In the genomic region with DNA sequence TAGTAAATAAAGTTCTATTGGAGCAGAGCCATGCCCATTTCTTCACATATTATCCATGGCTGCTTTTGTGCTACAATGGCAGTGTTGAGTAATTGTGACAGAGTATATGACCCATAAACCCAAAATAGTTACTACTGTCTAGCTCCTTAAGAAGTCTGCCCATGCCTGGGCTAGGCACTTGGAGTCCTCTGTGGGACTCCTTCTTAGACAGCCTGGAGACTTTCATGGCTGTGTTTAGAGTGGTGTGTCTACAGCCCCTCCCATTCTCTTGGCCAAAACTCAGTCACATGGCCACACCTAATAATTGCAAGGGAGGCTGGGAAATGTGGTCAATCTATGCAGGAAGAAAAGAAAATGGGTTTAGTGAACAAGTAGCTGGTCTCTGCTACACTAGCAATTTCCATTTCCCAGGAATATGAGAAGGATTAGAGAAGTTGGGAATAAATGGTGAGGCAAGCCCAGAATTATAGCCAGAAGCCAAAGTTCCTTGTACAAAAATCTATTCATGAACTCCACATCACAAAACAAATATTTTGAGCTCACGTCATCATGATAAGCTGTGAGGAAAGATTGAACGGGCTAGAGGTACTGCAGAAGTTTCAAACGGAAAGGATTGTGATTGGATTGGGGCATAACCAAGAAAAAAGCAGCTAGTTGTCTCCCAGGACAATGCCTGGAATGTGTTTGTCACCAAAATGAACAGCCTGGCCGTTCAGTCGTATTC, we compare ENCODE assay signal across 25 cellular contexts.
DNase-seq lines count a peak whose midpoint lies in the region; ATAC-seq and TF ChIP-seq lines count a peak whose summit lies in the region.
"Had no signal": no experiment of that assay in that cellular context is flagged by ENCODE, and none has a peak within 500 bp of the region (broad histone marks: within the 10 kb centered on the region; RNA-seq: fewer than 3 reads in every experiment).

No MANE protein-coding gene starts in this region.

- H3K4me1 ChIP-seq in right atrium auricular region (peaks cover 0 to 26% of the 10 kb centered on the region in 2 donors), psoas muscle (peaks cover 24% of the 10 kb centered on the region), aorta (ENCODE audit: control insufficient read depth in 1 of 2, insufficient read depth in 2 of 2, low read length in 2 of 2) (peaks cover 10 to 14% of the 10 kb centered on the region in 2 donors), tibial nerve (peaks cover 0 to 5% (median 0%) of the 10 kb centered on the region in 4 donors)
- H3K4me1 ChIP-seq: HAP-1 had no signal

- WGBS in psoas muscle, 3 donors: 57 to 59% (median 58%) methylated on average over 5 of the region's 5 CpGs
- whole genome bisulfite sequencing in aorta, 2 donors: 1 to 8% methylated on average over 5 of the region's 5 CpGs
- WGBS in tibial nerve, 2 donors: 38 to 55% methylated on average over 5 of the region's 5 CpGs

- DNase-seq in Right ventricle myocardium inferior (ENCODE audit: missing footprints) (no peak), cardiac septum (ENCODE audit: low spot score) (no peak), right atrium auricular region (ENCODE audit: low spot score) (no peak), psoas muscle (peak in 1 of 2 donors; percentile 49), aorta (no peak), tibial nerve (ENCODE audit: low spot score in 2 of 2) (no peak), posterior cingulate gyrus (no peak)
- DNase-seq: 8988T; activated CD4-positive, alpha-beta T cell treated with anti-CD3 and anti-CD28 coated beads, Interleukin-2, amount 10 ng/mL, durations not matched to agents 24 days and 14 days; activated CD8-positive, alpha-beta memory T cell treated with anti-CD3 and anti-CD28 coated beads for 24 hours; activated T-cell treated with anti-CD3 and anti-CD28 coated beads for 4 hours; amniotic stem cell; Caco-2; cortex of kidney; effector memory CD4-positive, alpha-beta T cell; NCI-H1092 treated with DMSO at 0.1 percent for 48 hours; NCI-H1694 treated with DMSO at 0.1 percent for 48 hours; NCI-H446 treated with DMSO at 0.1 percent for 48 hours; NCI-H82; substantia nigra; T1000 had no signal

- intact Hi-C loops in Right ventricle myocardium inferior (cut with DNase I): no loop called here
- intact Hi-C loops in cardiac septum (cut with DNase I): loop anchor here (5.0 kb wide), 1 partner anchor 241 kb away; no protein-coding TSS in a partner anchor
- intact Hi-C loops in psoas muscle (cut with DNase I): loop anchor here in 1 of 2 donors (5.0 kb wide), 2 partner anchors 36 to 76 kb away; no protein-coding TSS in a partner anchor
- intact Hi-C loops in aorta (cut with DNase I): loop anchor here in 1 of 2 donors (1.0 to 10.0 kb wide), 2 partner anchors 21 to 89 kb away; no protein-coding TSS in a partner anchor
- intact Hi-C loops in posterior cingulate gyrus (cut with DNase I): no loop called here

- ATAC-seq in Right ventricle myocardium inferior: peak; percentile 49
- peak; percentile 66 to 90 (median 90) for ATAC-seq in psoas muscle
- ATAC-seq in aorta (ENCODE audit: low FRiP score): peak; percentile 77
- ATAC-seq in GM18909 (IDR thresholded peaks at IDR 0.05; ENCODE audit: poor library complexity, unreplicated experiment): no peak
- ATAC-seq: stimulated activated memory B cell treated with anti-CD40 and anti-IgM and Interleukin-4, amounts not matched to agents 10 μg/mL and 1 μg/mL and 100 μg/mL, for 72 hours had no signal

- no peak for TF ChIP-seq CTCF in right atrium auricular region (IDR thresholded peaks at IDR 0.05)
- TF ChIP-seq CTCF in psoas muscle (IDR thresholded peaks at IDR 0.05): no peak
- TF ChIP-seq CTCF in tibial nerve (IDR thresholded peaks at IDR 0.05): no peak

- H3K9me3 ChIP-seq in right atrium auricular region: no peaks in the 10 kb centered on the region
- no peaks in the 10 kb centered on the region for H3K9me3 ChIP-seq in psoas muscle
- no peaks in the 10 kb centered on the region for H3K9me3 ChIP-seq in aorta (ENCODE audit: control insufficient read depth, low read length)
- no peaks in the 10 kb centered on the region for H3K9me3 ChIP-seq in tibial nerve
- H3K9me3 ChIP-seq: Caco-2, HAP-1 had no signal

- TF ChIP-seq EP300 in tibial nerve (IDR thresholded peaks at IDR 0.05): no peak

- H3K36me3 ChIP-seq in right atrium auricular region (no peaks in the 10 kb centered on the region), psoas muscle (ENCODE audit: insufficient read depth in 1 of 2, low read depth in 1 of 2) (no peaks in the 10 kb centered on the region), aorta (ENCODE audit: control insufficient read depth in 1 of 2, insufficient read depth in 2 of 2, low read length in 1 of 2) (no peaks in the 10 kb centered on the region), tibial nerve (no peaks in the 10 kb centered on the region)
- H3K36me3 ChIP-seq: HAP-1 had no signal

- no peak for TF ChIP-seq POLR2A in tibial nerve (IDR thresholded peaks at IDR 0.05)

- H3K27me3 ChIP-seq in right atrium auricular region: no peaks in the 10 kb centered on the region
- no peaks in the 10 kb centered on the region for H3K27me3 ChIP-seq in psoas muscle (ENCODE audit: insufficient read depth in 3 of 3, low read length in 2 of 3)
- no peaks in the 10 kb centered on the region for H3K27me3 ChIP-seq in aorta (ENCODE audit: control insufficient read depth in 1 of 2, insufficient read depth in 2 of 2, low read length in 1 of 2)
- no peaks in the 10 kb centered on the region for H3K27me3 ChIP-seq in tibial nerve

- H3K27ac ChIP-seq in right atrium auricular region (peak overlapping the region; percentile 59 to 89), psoas muscle (peak overlapping the region; percentile 91), aorta (ENCODE audit: low read depth in 1 of 2, low read length in 2 of 2) (peak overlapping the region; percentile 88 to 100), tibial nerve (peak overlapping the region in 1 of 4 donors; percentile 51)

- H3K4me3 ChIP-seq in right atrium auricular region (no peak overlapping the region), psoas muscle (no peak overlapping the region), aorta (ENCODE audit: low read length in 2 of 2) (no peak overlapping the region), tibial nerve (no peak overlapping the region)
- H3K4me3 ChIP-seq: HAP-1, lung had no signal
